ENCODE assay signal across 24 cellular contexts in the genomic region with DNA sequence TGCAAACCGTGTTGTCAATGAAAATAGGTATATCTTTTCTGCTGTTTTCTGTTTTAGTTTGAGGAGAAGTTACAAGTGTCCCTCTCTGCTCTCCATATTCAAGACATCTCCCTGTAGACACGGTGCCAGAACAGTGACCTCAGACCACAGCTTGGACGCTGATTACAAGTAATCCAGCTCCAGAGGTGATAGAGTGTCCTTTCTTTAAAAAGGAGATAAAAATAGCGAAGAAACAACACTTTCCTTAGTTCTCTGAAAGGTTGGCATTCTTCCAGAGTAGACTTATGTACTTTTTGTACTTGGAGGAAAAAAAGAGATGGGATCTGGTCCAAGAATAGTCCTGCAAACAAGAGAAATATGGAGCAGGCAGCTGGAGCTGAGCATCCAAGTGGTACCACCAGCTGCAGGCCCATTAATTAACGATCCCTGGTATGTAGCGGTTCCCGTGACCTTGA. TPM values are rescaled to one million over a fixed set of nuclear protein-coding genes. Genes with fewer than 3 reads are reported as not detected.
DNase-seq lines count a peak whose midpoint lies in the region; ATAC-seq and TF ChIP-seq lines count a peak whose summit lies in the region.
"Had no signal": no experiment of that assay in that cellular context is flagged by ENCODE, and none has a peak within 500 bp of the region (broad histone marks: within the 10 kb centered on the region; RNA-seq: fewer than 3 reads in every experiment).

No MANE protein-coding gene starts in this region.

- DNase-seq in Ammon's horn (ENCODE audit: low spot score) (peak; percentile 10), myocyte (ENCODE audit: low read depth) (peak; percentile 5), HuH-7.5 (ENCODE audit: low spot score) (no peak), AG08395 (ENCODE audit: low spot score) (no peak), NCI-H1436 treated with DMSO at 0.1 percent for 48 hours (lab: John Stamatoyannopoulos, UW) (no peak)
- DNase-seq: activated CD4-positive, alpha-beta T cell treated with anti-CD3 and anti-CD28 coated beads, Interleukin-2, amount 50 U/mL, for 48 hours; activated CD4-positive, CD25-positive, alpha-beta regulatory T cell; activated CD8-positive, alpha-beta memory T cell treated with anti-CD3 and anti-CD28 coated beads, Interleukin-2, amount 50 U/mL, for 48 hours; aorta; IMR-90; left lung; natural killer cell; sigmoid colon; T1000 had no signal

- H3K27me3 Mint-ChIP-seq in brain, result peaks cover 5% of the 10 kb centered on the region

- no peaks in the 10 kb centered on the region for H3K36me3 ChIP-seq in Loucy (ENCODE audit: insufficient read depth, low read length)
- H3K36me3 ChIP-seq: left lung, sigmoid colon, tibial nerve had no signal

- no peaks in the 10 kb centered on the region for H3K79me2 ChIP-seq in Loucy (ENCODE audit: insufficient read depth, low read length)
- H3K79me2 ChIP-seq: parathyroid adenoma had no signal

- peaks cover 0 to 6% (median 0%) of the 10 kb centered on the region in 5 experiments for H3K9me3 Mint-ChIP-seq in brain
- H3K9me3 Mint-ChIP-seq: activated naive CD4-positive, alpha-beta T cell treated with anti-CD3 and anti-CD28 coated beads, Interleukin-2, amount 50 U/mL, for 72 hours; activated T-helper 2 cell treated with anti-CD3 and anti-CD28 coated beads, Interferon-gamma antibody, Interleukin-2, Interleukin-4, amounts not matched to agents 10 μg/mL and 5 μg/mL and 100 μg/mL, durations not matched to agents 14 hours and 24 hours and 36 hours; natural killer cell; stimulated activated naive CD8-positive, alpha-beta T cell treated with anti-CD3 and anti-CD28 coated beads, Interleukin-15, Interleukin-2, amounts not matched to agents 100 ng/mL and 50 ng/mL, for 24 hours had no signal

- TF ChIP-seq CTCF in Loucy (conservative IDR thresholded peaks at IDR 0.05; ENCODE audit: low read length) (no peak), brain (conservative IDR thresholded peaks at IDR 0.05) (no peak)

- H3K9me2 ChIP-seq in Loucy (replicated peaks; ENCODE audit: low read depth, low read length), result no peaks in the 10 kb centered on the region

- peaks cover 7% of the 10 kb centered on the region for H3K4me1 ChIP-seq in Loucy (ENCODE audit: insufficient read depth, low read length, poor library complexity, severe bottlenecking)
- H3K4me1 ChIP-seq: left lung, parathyroid adenoma, sigmoid colon had no signal

- H3K9me3 ChIP-seq in Loucy (ENCODE audit: insufficient read depth, low read depth, low read length), result no peaks in the 10 kb centered on the region
- H3K9me3 ChIP-seq: left lung, sigmoid colon, tibial nerve had no signal

- no peak for ATAC-seq in HG02840 (IDR thresholded peaks at IDR 0.05; ENCODE audit: low FRiP score, unreplicated experiment)
- ATAC-seq: activated naive CD4-positive, alpha-beta T cell treated with anti-CD3 and anti-CD28 coated beads, Interleukin-2, amount 50 U/mL, for 72 hours; HCT116; left lung; natural killer cell had no signal

- no peaks in the 10 kb centered on the region for H3K27me3 ChIP-seq in Loucy (ENCODE audit: insufficient read depth, low read length, poor library complexity, severe bottlenecking)
- H3K27me3 ChIP-seq: left lung, sigmoid colon, tibial nerve had no signal

- peak overlapping the region in 3 of 5 experiments; percentile 10 to 80 (median 42) for H3K27ac Mint-ChIP-seq in brain
- H3K27ac Mint-ChIP-seq: activated naive CD4-positive, alpha-beta T cell treated with anti-CD3 and anti-CD28 coated beads, Interleukin-2, amount 50 U/mL, for 72 hours; activated T-helper 2 cell treated with anti-CD3 and anti-CD28 coated beads, Interferon-gamma antibody, Interleukin-2, Interleukin-4, amounts not matched to agents 10 μg/mL and 5 μg/mL and 100 μg/mL, durations not matched to agents 14 hours and 24 hours and 36 hours; natural killer cell; stimulated activated naive CD8-positive, alpha-beta T cell treated with anti-CD3 and anti-CD28 coated beads, Interleukin-15, Interleukin-2, amounts not matched to agents 100 ng/mL and 50 ng/mL, for 24 hours had no signal

- H3F3A ChIP-seq in Loucy (ENCODE audit: low read depth), result no peaks in the 10 kb centered on the region

- no peak overlapping the region for H3K4me3 ChIP-seq in Loucy (ENCODE audit: low read length, poor library complexity, severe bottlenecking)
- H3K4me3 ChIP-seq: left lung, sigmoid colon, tibial nerve had no signal

- no peaks in the 10 kb centered on the region for H4K20me1 ChIP-seq in Loucy (ENCODE audit: insufficient read depth, low read length, poor library complexity, severe bottlenecking)

- H3K9ac ChIP-seq in Loucy (ENCODE audit: low read depth, low read length, poor library complexity, severe bottlenecking), result no peak overlapping the region
- H3K9ac ChIP-seq: parathyroid adenoma had no signal

- no peaks in the 10 kb centered on the region for H3K36me3 Mint-ChIP-seq in brain
- H3K36me3 Mint-ChIP-seq: activated naive CD4-positive, alpha-beta T cell treated with anti-CD3 and anti-CD28 coated beads, Interleukin-2, amount 50 U/mL, for 72 hours; natural killer cell had no signal

- H2AFZ ChIP-seq in Loucy (ENCODE audit: low read length), result peak overlapping the region; percentile 21; the same call in 1 of the 2 replicates
- H2AFZ ChIP-seq: parathyroid adenoma had no signal

- H3K4me1 Mint-ChIP-seq in brain, result peaks cover 45% of the 10 kb centered on the region
- H3K4me1 Mint-ChIP-seq: natural killer cell had no signal

- peak overlapping the region in 1 of 5 experiments; percentile 4 for H3K4me3 Mint-ChIP-seq in brain
- H3K4me3 Mint-ChIP-seq: natural killer cell; stimulated activated naive CD8-positive, alpha-beta T cell treated with anti-CD3 and anti-CD28 coated beads, Interleukin-15, Interleukin-2, amounts not matched to agents 100 ng/mL and 50 ng/mL, for 24 hours had no signal

- no peak overlapping the region for H3K4me2 ChIP-seq in Loucy (ENCODE audit: low read depth, low read length, poor library complexity, severe bottlenecking)

RNA-seq across cellular contexts. Expression of gene WT1, which starts 43.0 kb away (rescaled TPM):
- polyA plus RNA-seq in brain (ENCODE audit: insufficient read depth, low read depth, low replicate concordance), result not detected
- not detected in 2 replicates for total RNA-seq in myocyte
- not detected for polyA plus RNA-seq in myocyte (2012)
- total RNA-seq: activated naive CD4-positive, alpha-beta T cell treated with anti-CD3 and anti-CD28 coated beads, Interleukin-2, amount 50 U/mL, for 72 hours; activated T-helper 2 cell treated with anti-CD3 and anti-CD28 coated beads, Interferon-gamma antibody, Interleukin-2, Interleukin-4, amounts not matched to agents 10 μg/mL and 5 μg/mL and 100 μg/mL, durations not matched to agents 14 hours and 24 hours and 36 hours; IMR-90; natural killer cell; tibial nerve had no signal
- polyA plus RNA-seq: AG04450, IMR-90 had no signal

Comparison
In these comparisons a context has a peak if more than half of its experiments do, and no peak if none do; other contexts are left out.
1. DNase-seq: peak in Ammon's horn (single experiment) and myocyte (single experiment); none in HuH-7.5 (single experiment), AG08395 (single experiment) and NCI-H1436 treated with DMSO at 0.1 percent for 48 hours (single experiment).